ENCODE assay signal across 17 cellular contexts in the genomic region with DNA sequence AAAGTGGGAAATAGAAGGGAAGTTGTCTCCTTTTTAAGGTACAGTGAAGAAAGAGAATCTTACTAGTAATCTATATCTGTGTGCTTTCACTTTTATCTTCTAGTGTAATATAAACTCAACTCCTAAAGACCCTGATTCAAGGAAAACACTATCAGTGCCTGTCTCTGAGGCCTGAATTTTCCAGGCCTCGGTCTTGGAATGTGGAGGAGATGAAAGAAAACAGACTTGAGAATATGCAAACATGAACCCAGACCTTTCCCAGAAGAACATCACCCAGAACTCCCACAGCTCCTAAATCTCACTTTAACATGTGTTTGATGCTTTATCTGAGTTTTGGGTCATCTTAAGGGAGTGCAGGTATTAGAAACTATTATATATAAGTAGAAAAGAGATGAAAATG. TPM values are rescaled to one million over a fixed set of nuclear protein-coding genes. Genes with fewer than 3 reads are reported as not detected.
DNase-seq lines count a peak whose midpoint lies in the region; ATAC-seq and TF ChIP-seq lines count a peak whose summit lies in the region.
"Had no signal": no experiment of that assay in that cellular context is flagged by ENCODE, and none has a peak within 500 bp of the region (broad histone marks: within the 10 kb centered on the region; RNA-seq: fewer than 3 reads in every experiment).

No MANE protein-coding gene starts in this region.

- no peak overlapping the region for H3K4me3 ChIP-seq in Caco-2 (ENCODE audit: low read depth, low read length)

- no peaks in the 10 kb centered on the region for H3K27me3 Mint-ChIP-seq in Caco-2 (ENCODE audit: insufficient read depth, unreplicated experiment)
- H3K27me3 Mint-ChIP-seq in osteocyte (ENCODE audit: unreplicated experiment) = no peaks in the 10 kb centered on the region

- no TSS peak for BruUV-seq in Caco-2 (replicated peaks; lab: Mats Ljungman, UMichigan)

- peaks cover 30% of the 10 kb centered on the region for H3K36me3 Mint-ChIP-seq in Caco-2 (ENCODE audit: insufficient read depth, unreplicated experiment)
- peaks cover 4% of the 10 kb centered on the region for H3K36me3 Mint-ChIP-seq in osteocyte (ENCODE audit: unreplicated experiment)

- peak in 1 of 2 experiments; percentile 17 for DNase-seq in Caco-2
- peak; percentile 3 for DNase-seq in brain pericyte (ENCODE audit: low read depth, low spot score)
- peak; percentile 80 for DNase-seq in left kidney (ENCODE audit: low read depth, low spot score)
- no peak for DNase-seq in osteocyte (ENCODE audit: extremely low spot score, unreplicated experiment)
- DNase-seq in effector CD8-positive, alpha-beta T cell (lab: John Stamatoyannopoulos, UW) = no peak
- DNase-seq: COR-L47; DMS153; H9; Karpas-422; NCI-H1417; NCI-H1930; NCI-H446; NCI-H69; NK-92 treated with Interleukin-12 subunit alpha and Interleukin-12 subunit beta, amount 100 ng/mL, for 24 hours; SHP77 treated with DMSO at 0.1 percent for 48 hours had no signal

- H3K27ac Mint-ChIP-seq in Caco-2 (ENCODE audit: unreplicated experiment) (no peak overlapping the region), osteocyte (ENCODE audit: unreplicated experiment) (peak overlapping the region; percentile 40)
- H3K27ac Mint-ChIP-seq: H9 had no signal

- CTCF ChIA-PET in Caco-2 (lab: Charles Lee) = no interaction called here

- no peaks in the 10 kb centered on the region for H3K27me3 ChIP-seq in Caco-2 (replicated peaks; ENCODE audit: control insufficient read depth, insufficient read depth, low read length)

- POLR2A ChIA-PET in Caco-2 (lab: Charles Lee) = no interaction called here

- intact Hi-C loops in Caco-2 (cut with micrococcal nuclease; ENCODE audit: unreplicated experiment) = loop anchor here (2.0 kb wide), 1 partner anchor 304 kb away; no protein-coding TSS in a partner anchor

- peaks cover 61% of the 10 kb centered on the region for H3K4me1 ChIP-seq in Caco-2

- no peaks in the 10 kb centered on the region for H3K36me3 ChIP-seq in Caco-2 (ENCODE audit: control insufficient read depth, insufficient read depth, low read length)

- no peaks in the 10 kb centered on the region for H3K9me3 Mint-ChIP-seq in Caco-2 (ENCODE audit: unreplicated experiment)
- peaks cover 3% of the 10 kb centered on the region for H3K9me3 Mint-ChIP-seq in osteocyte (ENCODE audit: unreplicated experiment)

- H3K4me1 Mint-ChIP-seq in Caco-2 (ENCODE audit: low read depth, unreplicated experiment) = peaks cover 47% of the 10 kb centered on the region
- peaks cover 26% of the 10 kb centered on the region for H3K4me1 Mint-ChIP-seq in osteocyte (ENCODE audit: unreplicated experiment)

- H3K9me3 ChIP-seq in Caco-2 = no peaks in the 10 kb centered on the region

- ATAC-seq in GM21367 (IDR thresholded peaks at IDR 0.05; ENCODE audit: unreplicated experiment) (no peak), GM19467 (IDR thresholded peaks at IDR 0.05; ENCODE audit: unreplicated experiment) (no peak)

- no peak for TF ChIP-seq CTCF in Caco-2 (IDR thresholded peaks at IDR 0.05; ENCODE audit: insufficient read depth in 1 of 2, low read depth in 1 of 2, low read length in 1 of 2, severe bottlenecking in 1 of 2, unreplicated experiment in 1 of 2)
- no peak for TF ChIP-seq CTCF in osteocyte (IDR thresholded peaks at IDR 0.05)

- peak overlapping the region; percentile 20 for H3K4me3 Mint-ChIP-seq in Caco-2 (ENCODE audit: unreplicated experiment)
- H3K4me3 Mint-ChIP-seq in osteocyte (ENCODE audit: unreplicated experiment) = no peak overlapping the region
- H3K4me3 Mint-ChIP-seq: H9 had no signal

RNA-seq across cellular contexts. Expression of a gene that starts 51.8 kb away (rescaled TPM):
- 81.9 and 83.0 TPM in 2 replicates for total RNA-seq in Caco-2 (2022)
- 14.9 and 16.2 TPM in 2 replicates for total RNA-seq in osteocyte

Comparison
In these comparisons a context has a peak if more than half of its experiments do, and no peak if none do; other contexts are left out.
1. DNase-seq: peak in brain pericyte (single experiment) and left kidney (single experiment); none in osteocyte (single experiment) and effector CD8-positive, alpha-beta T cell (single experiment).